ENCODE assay signal across 11 cellular contexts in genomic region chrX:16119353-16120220, GRCh38. TPM values are rescaled to one million over a fixed set of nuclear protein-coding genes. Genes with fewer than 3 reads are reported as not detected.
A peak's percentile ranks its signal among the peaks of the same experiment; 100 is the strongest.
DNase-seq lines count a peak whose midpoint lies in the region; ATAC-seq and TF ChIP-seq lines count a peak whose summit lies in the region.
"Had no signal": no experiment of that assay in that cellular context is flagged by ENCODE, and none has a peak within 500 bp of the region (broad histone marks: within the 10 kb centered on the region; RNA-seq: fewer than 3 reads in every experiment).

No MANE protein-coding gene starts in this region.

- no peaks in the 10 kb centered on the region for H3K79me2 ChIP-seq in osteoblast (ENCODE audit: insufficient read depth, low read length)

- no peaks in the 10 kb centered on the region for H3K27me3 ChIP-seq in foreskin keratinocyte
- H3K27me3 ChIP-seq in osteoblast (ENCODE audit: insufficient read depth, low read length) = peaks cover 68% of the 10 kb centered on the region
- no peaks in the 10 kb centered on the region for H3K27me3 ChIP-seq in SJCRH30

- ATAC-seq in GM18873 (IDR thresholded peaks at IDR 0.05; ENCODE audit: low FRiP score, unreplicated experiment) (peak; percentile 88), HG02588 (IDR thresholded peaks at IDR 0.05; ENCODE audit: unreplicated experiment) (peak; percentile 90), naive B cell (ENCODE audit: low read depth in 2 of 2) (peak; percentile 71 to 74), foreskin keratinocyte (no peak)

- H3K36me3 Mint-ChIP-seq in IgD-negative memory B cell (no peaks in the 10 kb centered on the region), naive B cell (no peaks in the 10 kb centered on the region)

- TF ChIP-seq CTCF in foreskin keratinocyte (conservative IDR thresholded peaks at IDR 0.05) (no peak), osteoblast (IDR thresholded peaks at IDR 0.05; ENCODE audit: extremely low read depth, low read depth, low read length) (no peak)

- no peak overlapping the region for H3K27ac ChIP-seq in foreskin keratinocyte
- no peak overlapping the region for H3K27ac ChIP-seq in osteoblast (ENCODE audit: low read depth, low read length)
- H3K27ac ChIP-seq in SJCRH30 = no peak overlapping the region

- no peak overlapping the region for H2AFZ ChIP-seq in osteoblast (ENCODE audit: low read length)

- CTCF ChIA-PET in HEK293T (lab: Yijun Ruan, JAX) = no interaction called here

- H3K9me3 Mint-ChIP-seq in IgD-negative memory B cell (peaks cover 0 to 13% (median 4%) of the 10 kb centered on the region in 3 donors), naive B cell (peaks cover 0 to 16% (median 4%) of the 10 kb centered on the region in 7 donors)

- H3K4me1 ChIP-seq in foreskin keratinocyte (no peaks in the 10 kb centered on the region), osteoblast (ENCODE audit: insufficient read depth, low read length) (peaks cover 6% of the 10 kb centered on the region), SJCRH30 (no peaks in the 10 kb centered on the region)

- H3K4me1 Mint-ChIP-seq in IgD-negative memory B cell = peaks cover 22 to 38% (median 34%) of the 10 kb centered on the region in 3 donors
- H3K4me1 Mint-ChIP-seq in naive B cell = peaks cover 27 to 44% (median 30%) of the 10 kb centered on the region in 3 donors

- peaks cover 4% of the 10 kb centered on the region for H3K9me3 ChIP-seq in osteoblast (ENCODE audit: low read depth, low read length)
- no peaks in the 10 kb centered on the region for H3K9me3 ChIP-seq in SJCRH30 (replicated peaks)

- no peak overlapping the region for H3K4me2 ChIP-seq in osteoblast (ENCODE audit: insufficient read depth, low read length)

- POLR2A ChIA-PET in HEK293T (lab: Yijun Ruan, JAX) = no interaction called here

- H3K4me3 ChIP-seq in osteoblast (ENCODE audit: insufficient read depth, low read length) = no peak overlapping the region
- no peak overlapping the region for H3K4me3 ChIP-seq in SJCRH30

- DNase-seq in naive B cell (no peak), foreskin keratinocyte (no peak), osteoblast (ENCODE audit: insufficient read length, low spot score, missing footprints) (no peak), HEK293T (ENCODE audit: extremely low spot score) (no peak), SJCRH30 (no peak)
- DNase-seq: NCI-H774 had no signal

- H3K27me3 Mint-ChIP-seq in IgD-negative memory B cell (peaks cover 18% of the 10 kb centered on the region), naive B cell (no peaks in the 10 kb centered on the region)

- no peaks in the 10 kb centered on the region for H4K20me1 ChIP-seq in osteoblast (ENCODE audit: insufficient read depth, low read length)

- H3K27ac Mint-ChIP-seq in IgD-negative memory B cell (peak overlapping the region in 2 of 3 donors; percentile 20 to 59), naive B cell (peak overlapping the region in 4 of 6 donors; percentile 23 to 67 (median 40))

- H3K36me3 ChIP-seq in osteoblast (ENCODE audit: insufficient read depth, low read length) = no peaks in the 10 kb centered on the region
- H3K36me3 ChIP-seq in SJCRH30 = no peaks in the 10 kb centered on the region

- H3K4me3 Mint-ChIP-seq in IgD-negative memory B cell (peak overlapping the region in 3 of 4 donors; percentile 6 to 87 (median 55)), naive B cell (peak overlapping the region in 6 of 8 donors; percentile 0 to 29 (median 24))

TF ChIP-seq in HEK293T, 16 proteins besides CTCF, POLR2A, EP300 and RAD21:
- TF ChIP-seq ARNT (IDR thresholded peaks at IDR 0.05) = no peak
- no peak for TF ChIP-seq TARDBP (IDR thresholded peaks at IDR 0.05)
- TF ChIP-seq FOXA1 (IDR thresholded peaks at IDR 0.05) = no peak
- TF ChIP-seq FOXK2 (IDR thresholded peaks at IDR 0.05) = no peak
- no peak for TF ChIP-seq ELF4 (IDR thresholded peaks at IDR 0.05)
- TF ChIP-seq SUZ12 (IDR thresholded peaks at IDR 0.05) = no peak
- no peak for TF ChIP-seq SP1 (IDR thresholded peaks at IDR 0.05)
- no peak for TF ChIP-seq HDGF (IDR thresholded peaks at IDR 0.05; ENCODE audit: borderline replicate concordance)
- no peak for TF ChIP-seq FOXM1 (IDR thresholded peaks at IDR 0.05; ENCODE audit: borderline replicate concordance)
- no peak for TF ChIP-seq CTBP1 (IDR thresholded peaks at IDR 0.05; ENCODE audit: borderline replicate concordance)
TF ChIP-seq in HEK293T: peak in this region for 0.

RNA-seq across cellular contexts. Expression of gene GRPR, which starts 3.8 kb away (rescaled TPM):
- polyA plus RNA-seq in IgD-negative memory B cell (0.25 TPM), naive B cell (ENCODE audit: low read depth in 6 of 6) (under 1 TPM in 3 of 6 donors, not detected in 3; 0.21 to 0.48 (median 0.34) TPM), foreskin keratinocyte (not detected in 2 replicates)
- total RNA-seq in foreskin keratinocyte (0.11 TPM in 1 of 2 replicates, not detected in the other), osteoblast (not detected in 2 replicates)
- 0.16 and 0.25 TPM in 2 replicates for total RNA-seq in SJCRH30 (2014; rRNA removed; shearing (Covaris generic))

RNA-seq across cellular contexts. Expression of gene MAGEB17, which starts 47.7 kb away (rescaled TPM):
- 0.26 TPM for polyA plus RNA-seq in IgD-negative memory B cell
- not detected for polyA plus RNA-seq in naive B cell (ENCODE audit: low read depth in 6 of 6)
- total RNA-seq in foreskin keratinocyte = not detected in 2 replicates
- not detected in 2 replicates for polyA plus RNA-seq in foreskin keratinocyte
- not detected in 2 replicates for total RNA-seq in osteoblast
- total RNA-seq in SJCRH30 (2014; rRNA removed; shearing (Covaris generic)) = 0.06 and 0.20 TPM in 2 replicates
- total RNA-seq: activated CD8-positive, alpha-beta memory T cell treated with anti-CD3 and anti-CD28 coated beads for 36 hours; epithelial cell of proximal tubule had no signal
